ENCODE assay signal across 23 cellular contexts in the genomic region with DNA sequence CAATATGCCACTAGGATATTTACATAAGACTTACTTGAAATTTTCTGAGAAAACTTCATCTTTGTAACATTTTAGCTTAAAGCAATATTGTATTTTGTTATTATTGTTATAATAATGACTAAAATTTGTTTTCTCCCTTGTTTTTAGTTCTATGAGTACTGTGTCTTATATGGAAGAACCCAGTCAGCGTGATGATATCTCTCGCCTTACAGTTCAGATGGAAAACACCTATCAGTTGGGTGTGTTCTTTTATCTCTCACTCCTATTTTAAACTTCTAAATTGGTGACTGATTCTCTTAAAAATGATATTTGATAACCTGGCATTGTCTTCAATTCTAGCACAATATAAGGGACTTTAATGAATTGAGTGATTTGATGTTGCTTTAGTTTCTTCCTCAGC. TPM values are rescaled to one million over a fixed set of nuclear protein-coding genes. Genes with fewer than 3 reads are reported as not detected.
DNase-seq lines count a peak whose midpoint lies in the region; ATAC-seq and TF ChIP-seq lines count a peak whose summit lies in the region.
"Had no signal": no experiment of that assay in that cellular context is flagged by ENCODE, and none has a peak within 500 bp of the region (broad histone marks: within the 10 kb centered on the region; RNA-seq: fewer than 3 reads in every experiment).

No MANE protein-coding gene starts in this region.

- no peaks in the 10 kb centered on the region for H3K79me2 ChIP-seq in osteoblast (ENCODE audit: insufficient read depth, low read length)
- H3K79me2 ChIP-seq: hepatocyte, parathyroid adenoma had no signal

- no peak overlapping the region for H3K4me3 ChIP-seq in osteoblast (ENCODE audit: insufficient read depth, low read length)
- H3K4me3 ChIP-seq: hepatocyte, left lung had no signal

- H3K9me3 Mint-ChIP-seq in activated T-cell treated with anti-CD3 and anti-CD28 coated beads, Interleukin-2, amount 50 U/mL, for 4 hours: no peaks in the 10 kb centered on the region
- no peaks in the 10 kb centered on the region for H3K9me3 Mint-ChIP-seq in activated CD8-positive, alpha-beta T cell treated with anti-CD3 and anti-CD28 coated beads for 36 hours
- H3K9me3 Mint-ChIP-seq: immature natural killer cell, nephron, WTC11 had no signal

- H3K36me3 ChIP-seq in osteoblast (ENCODE audit: insufficient read depth, low read length): no peaks in the 10 kb centered on the region
- H3K36me3 ChIP-seq: left lung had no signal

- no peaks in the 10 kb centered on the region for H3K27me3 Mint-ChIP-seq in activated T-cell treated with anti-CD3 and anti-CD28 coated beads, Interleukin-2, amount 50 U/mL, for 4 hours (ENCODE audit: low read depth)
- H3K27me3 Mint-ChIP-seq in activated CD8-positive, alpha-beta T cell treated with anti-CD3 and anti-CD28 coated beads for 36 hours: no peaks in the 10 kb centered on the region

- no peaks in the 10 kb centered on the region for H3K4me1 ChIP-seq in osteoblast (ENCODE audit: insufficient read depth, low read length)
- H3K4me1 ChIP-seq: left lung, parathyroid adenoma had no signal

- POLR2A ChIA-PET in activated CD8-positive, alpha-beta T cell treated with anti-CD3 and anti-CD28 coated beads for 36 hours (lab: Charles Lee): interaction anchor here (0.6 kb wide), 1 partner anchor 163 kb away, joined by 3 read pairs; no protein-coding TSS in a partner anchor

- no peaks in the 10 kb centered on the region for H4K20me1 ChIP-seq in osteoblast (ENCODE audit: insufficient read depth, low read length)

- H3K4me2 ChIP-seq in osteoblast (ENCODE audit: insufficient read depth, low read length): no peak overlapping the region
- H3K4me2 ChIP-seq: hepatocyte had no signal

- peak overlapping the region; percentile 65 for H3K4me3 Mint-ChIP-seq in activated T-cell treated with anti-CD3 and anti-CD28 coated beads, Interleukin-2, amount 50 U/mL, for 4 hours
- peak overlapping the region; percentile 57 for H3K4me3 Mint-ChIP-seq in activated CD8-positive, alpha-beta T cell treated with anti-CD3 and anti-CD28 coated beads for 36 hours
- H3K4me3 Mint-ChIP-seq: nephron, WTC11 had no signal

- H3K27ac ChIP-seq in osteoblast (ENCODE audit: low read depth, low read length): no peak overlapping the region
- H3K27ac ChIP-seq: C4-2B, hepatocyte, left lung, parathyroid adenoma had no signal

- H3K36me3 Mint-ChIP-seq in activated T-cell treated with anti-CD3 and anti-CD28 coated beads, Interleukin-2, amount 50 U/mL, for 4 hours (ENCODE audit: insufficient read depth): no peaks in the 10 kb centered on the region
- H3K36me3 Mint-ChIP-seq in activated CD8-positive, alpha-beta T cell treated with anti-CD3 and anti-CD28 coated beads for 36 hours (ENCODE audit: low read depth): no peaks in the 10 kb centered on the region
- H3K36me3 Mint-ChIP-seq: immature natural killer cell, WTC11 had no signal

- no peak for TF ChIP-seq CTCF in activated CD8-positive, alpha-beta T cell treated with anti-CD3 and anti-CD28 coated beads for 36 hours (IDR thresholded peaks at IDR 0.05)
- no peak for TF ChIP-seq CTCF in osteoblast (IDR thresholded peaks at IDR 0.05; ENCODE audit: extremely low read depth, low read depth, low read length)

- no peak for ATAC-seq in activated T-cell treated with anti-CD3 and anti-CD28 coated beads, Interleukin-2, amount 50 U/mL, for 4 hours
- ATAC-seq in activated CD8-positive, alpha-beta T cell treated with anti-CD3 and anti-CD28 coated beads for 36 hours: peak; percentile 43
- no peak for ATAC-seq in GM19452 (IDR thresholded peaks at IDR 0.05; ENCODE audit: unreplicated experiment)
- ATAC-seq: left lung, right cardiac atrium, WTC11 had no signal

- DNase-seq in activated T-cell treated with anti-CD3 and anti-CD28 coated beads, Interleukin-2, amount 50 U/mL, for 4 hours: no peak
- no peak for DNase-seq in activated T-cell treated with anti-CD3 and anti-CD28 coated beads, Interleukin-2, amount 50 U/mL, for 48 hours
- peak; percentile 57 for DNase-seq in DMS53 treated with DMSO at 0.1 percent for 48 hours (lab: John Stamatoyannopoulos, UW; ENCODE audit: unreplicated experiment)
- DNase-seq in activated CD8-positive, alpha-beta T cell treated with anti-CD3 and anti-CD28 coated beads for 36 hours: no peak
- DNase-seq in osteoblast (ENCODE audit: insufficient read length, low spot score, missing footprints): peak; percentile 23
- DNase-seq in stimulated activated CD4-positive, alpha-beta T cell treated with anti-CD3 and anti-CD28 coated beads, Interleukin-4, amount 100 ng/mL, for 1 hour: no peak
- DNase-seq: cerebellar nuclear complex, DMS 273 treated with DMSO at 0.1 percent for 48 hours, foreskin fibroblast, HCEC 1CT, IMR-90, left lung, NCI-H510A treated with DMSO at 0.1 percent for 48 hours, right cardiac atrium, T-helper 9 cell had no signal

- intact Hi-C loops in activated CD8-positive, alpha-beta T cell treated with anti-CD3 and anti-CD28 coated beads for 36 hours (cut with micrococcal nuclease): no loop called here

- H3K27ac Mint-ChIP-seq in activated CD8-positive, alpha-beta T cell treated with anti-CD3 and anti-CD28 coated beads for 36 hours: peak overlapping the region; percentile 72
- H3K27ac Mint-ChIP-seq: nephron, WTC11 had no signal

- no peaks in the 10 kb centered on the region for H3K9me3 ChIP-seq in osteoblast (ENCODE audit: low read depth, low read length)
- H3K9me3 ChIP-seq: left lung had no signal

- H3K27me3 ChIP-seq in osteoblast (ENCODE audit: insufficient read depth, low read length): no peaks in the 10 kb centered on the region
- H3K27me3 ChIP-seq: hepatocyte, left lung had no signal

- H2AFZ ChIP-seq in osteoblast (ENCODE audit: low read length): no peak overlapping the region
- H2AFZ ChIP-seq: hepatocyte, parathyroid adenoma had no signal

- peaks cover 28% of the 10 kb centered on the region for H3K4me1 Mint-ChIP-seq in activated T-cell treated with anti-CD3 and anti-CD28 coated beads, Interleukin-2, amount 50 U/mL, for 4 hours (ENCODE audit: low read depth)
- H3K4me1 Mint-ChIP-seq in activated CD8-positive, alpha-beta T cell treated with anti-CD3 and anti-CD28 coated beads for 36 hours (ENCODE audit: low read depth): peaks cover 30% of the 10 kb centered on the region
- H3K4me1 Mint-ChIP-seq: immature natural killer cell, nephron, WTC11 had no signal

- CTCF ChIA-PET in activated CD8-positive, alpha-beta T cell treated with anti-CD3 and anti-CD28 coated beads for 36 hours (lab: Charles Lee): interaction anchor here (1.2 to 1.3 kb wide), 3 partner anchors 9 to 379 kb away, joined by 3 to 9 read pairs (median 4); no protein-coding TSS in a partner anchor

RNA-seq across cellular contexts. Expression of a gene that starts 18.0 kb away (rescaled TPM):
- not detected for total RNA-seq in activated T-cell treated with anti-CD3 and anti-CD28 coated beads, Interleukin-2, amount 50 U/mL, for 4 hours
- not detected for total RNA-seq in activated CD8-positive, alpha-beta T cell treated with anti-CD3 and anti-CD28 coated beads for 36 hours
- 1.2 and 1.4 TPM in 2 replicates for total RNA-seq in osteoblast

RNA-seq across cellular contexts. Expression of a gene that starts 30.8 kb away (rescaled TPM):
- total RNA-seq in activated T-cell treated with anti-CD3 and anti-CD28 coated beads, Interleukin-2, amount 50 U/mL, for 4 hours: not detected
- not detected for total RNA-seq in activated CD8-positive, alpha-beta T cell treated with anti-CD3 and anti-CD28 coated beads for 36 hours
- not detected in 2 replicates for total RNA-seq in osteoblast
- total RNA-seq: IMR-90, left lung, right cardiac atrium, ureter, WTC11 had no signal

Comparison
In these comparisons a context has a peak if more than half of its experiments do, and no peak if none do; other contexts are left out.
1. DNase-seq: peak in DMS53 treated with DMSO at 0.1 percent for 48 hours (single experiment) and osteoblast (single experiment); none in activated T-cell treated with anti-CD3 and anti-CD28 coated beads, Interleukin-2, amount 50 U/mL, for 4 hours (single experiment), activated T-cell treated with anti-CD3 and anti-CD28 coated beads, Interleukin-2, amount 50 U/mL, for 48 hours (0 of 2), activated CD8-positive, alpha-beta T cell treated with anti-CD3 and anti-CD28 coated beads for 36 hours (single experiment) and stimulated activated CD4-positive, alpha-beta T cell treated with anti-CD3 and anti-CD28 coated beads, Interleukin-4, amount 100 ng/mL, for 1 hour (single experiment).